In the genomic region with DNA sequence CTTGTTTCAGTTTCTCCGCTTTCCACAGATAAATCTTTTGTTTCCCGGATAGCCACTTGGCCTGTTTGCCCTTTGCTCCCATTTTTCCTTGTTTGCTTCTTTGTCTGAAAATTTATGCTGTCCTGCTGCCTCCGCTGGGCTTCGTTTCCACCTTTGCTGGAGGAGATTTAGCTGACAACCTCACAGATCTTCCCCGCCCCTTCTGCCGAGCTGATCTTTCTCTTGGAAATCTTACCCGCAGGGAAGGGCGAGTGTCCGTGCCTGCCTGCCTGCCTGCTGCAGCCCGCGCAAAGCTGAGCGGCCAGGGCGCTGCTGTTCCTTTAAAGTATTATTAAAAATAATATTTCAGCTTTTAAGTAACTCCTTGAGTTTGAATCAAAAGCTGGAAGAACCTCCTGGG, we compare ENCODE assay signal across 12 cellular contexts. TPM values are rescaled to one million over a fixed set of nuclear protein-coding genes. Genes with fewer than 3 reads are reported as not detected.
DNase-seq lines count a peak whose midpoint lies in the region; ATAC-seq and TF ChIP-seq lines count a peak whose summit lies in the region.
"Had no signal": no experiment of that assay in that cellular context is flagged by ENCODE, and none has a peak within 500 bp of the region (broad histone marks: within the 10 kb centered on the region; RNA-seq: fewer than 3 reads in every experiment).

No MANE protein-coding gene starts in this region.

- CTCF ChIA-PET in activated naive CD4-positive, alpha-beta T cell treated with anti-CD3 and anti-CD28 coated beads, Interleukin-2, amount 10 ng/mL, durations not matched to agents 7 days and 5 days (lab: Charles Lee): interaction anchor here (1.0 to 4.4 kb wide), 2 partner anchors 25 to 50 kb away, joined by 3 to 45 read pairs; a partner anchor contains a TSS
- CTCF ChIA-PET in A673 (lab: Charles Lee): no interaction called here

- H3K9me3 Mint-ChIP-seq in activated naive CD4-positive, alpha-beta T cell treated with anti-CD3 and anti-CD28 coated beads, Interleukin-2, amount 10 ng/mL, durations not matched to agents 7 days and 5 days: no peaks in the 10 kb centered on the region
- H3K9me3 Mint-ChIP-seq in stimulated activated effector memory CD8-positive, alpha-beta T cell treated with anti-CD3 and anti-CD28 coated beads, Interleukin-12 subunit alpha, Interleukin-12 subunit beta, amount 100 ng/mL, for 72 hours: no peaks in the 10 kb centered on the region

- no peak for DNase-seq in activated naive CD4-positive, alpha-beta T cell treated with anti-CD3 and anti-CD28 coated beads, Interleukin-2, amount 10 ng/mL, durations not matched to agents 7 days and 5 days
- no peak for DNase-seq in activated naive CD4-positive, alpha-beta T cell treated with Interleukin-2 at 50 U/mL for 16 hours
- no peak for DNase-seq in astrocyte of the spinal cord (ENCODE audit: low read depth, low spot score)
- DNase-seq in kidney tubule cell (ENCODE audit: low spot score): peak; percentile 34
- DNase-seq in stimulated activated effector memory CD8-positive, alpha-beta T cell treated with anti-CD3 and anti-CD28 coated beads, Interleukin-12 subunit alpha, Interleukin-12 subunit beta, amount 100 ng/mL, for 72 hours (ENCODE audit: low spot score in 2 of 2): no peak
- no peak for DNase-seq in A172 (ENCODE audit: low spot score)
- no peak for DNase-seq in A673 (ENCODE audit: low spot score)
- DNase-seq in stimulated activated CD4-positive, alpha-beta T cell treated with anti-CD3 and anti-CD28 coated beads, Interleukin-15, amount 100 ng/mL, for 24 hours: no peak
- DNase-seq: activated CD4-positive, CD25-positive, alpha-beta regulatory T cell; Kasumi-1; kidney glomerular epithelial cell; NCI-H345 had no signal

- POLR2A ChIA-PET in A673 (lab: Charles Lee; ENCODE audit: low non-redundant PET): no interaction called here

- no peak overlapping the region for H3K27ac ChIP-seq in A673 (ENCODE audit: low read depth, low read length, poor library complexity, severe bottlenecking)

- H3K27ac Mint-ChIP-seq in activated naive CD4-positive, alpha-beta T cell treated with anti-CD3 and anti-CD28 coated beads, Interleukin-2, amount 10 ng/mL, durations not matched to agents 7 days and 5 days: peak overlapping the region; percentile 20
- H3K27ac Mint-ChIP-seq in stimulated activated effector memory CD8-positive, alpha-beta T cell treated with anti-CD3 and anti-CD28 coated beads, Interleukin-12 subunit alpha, Interleukin-12 subunit beta, amount 100 ng/mL, for 72 hours: no peak overlapping the region

- ATAC-seq in stimulated activated effector memory CD8-positive, alpha-beta T cell treated with anti-CD3 and anti-CD28 coated beads, Interleukin-12 subunit alpha, Interleukin-12 subunit beta, amount 100 ng/mL, for 72 hours: no peak

- BruUV-seq in A673 (replicated peaks; lab: Mats Ljungman, UMichigan): no TSS peak

- peaks cover 41% of the 10 kb centered on the region for H3K4me1 Mint-ChIP-seq in activated naive CD4-positive, alpha-beta T cell treated with anti-CD3 and anti-CD28 coated beads, Interleukin-2, amount 10 ng/mL, durations not matched to agents 7 days and 5 days
- peaks cover 31% of the 10 kb centered on the region for H3K4me1 Mint-ChIP-seq in stimulated activated effector memory CD8-positive, alpha-beta T cell treated with anti-CD3 and anti-CD28 coated beads, Interleukin-12 subunit alpha, Interleukin-12 subunit beta, amount 100 ng/mL, for 72 hours

- TF ChIP-seq CTCF in astrocyte of the spinal cord (IDR thresholded peaks at IDR 0.05; ENCODE audit: low read depth, low read length): no peak
- TF ChIP-seq CTCF in A673 (conservative IDR thresholded peaks at IDR 0.05; ENCODE audit: low read depth, low read length): no peak

- H3K27me3 ChIP-seq in A673 (replicated peaks; ENCODE audit: insufficient read depth, low read depth, low read length, poor library complexity): no peaks in the 10 kb centered on the region

- peak overlapping the region; percentile 12 for H3K4me3 ChIP-seq in astrocyte of the spinal cord (ENCODE audit: low read depth, low read length)
- H3K4me3 ChIP-seq in A673 (ENCODE audit: low read depth, low read length, poor library complexity, severe bottlenecking): no peak overlapping the region

- intact Hi-C loops in A673 (cut with micrococcal nuclease; ENCODE audit: unreplicated experiment): no loop called here

- H3K4me1 ChIP-seq in A673 (ENCODE audit: insufficient read depth, low read length, poor library complexity, severe bottlenecking): peaks cover 26% of the 10 kb centered on the region

- H3K27me3 Mint-ChIP-seq in activated naive CD4-positive, alpha-beta T cell treated with anti-CD3 and anti-CD28 coated beads, Interleukin-2, amount 10 ng/mL, durations not matched to agents 7 days and 5 days: peaks cover 4% of the 10 kb centered on the region

- in situ Hi-C loops in astrocyte of the spinal cord (cut with HindIII; ENCODE audit: low sequenced_read_pairs): no loop called here

- H3K4me3 Mint-ChIP-seq in activated naive CD4-positive, alpha-beta T cell treated with anti-CD3 and anti-CD28 coated beads, Interleukin-2, amount 10 ng/mL, durations not matched to agents 7 days and 5 days: no peak overlapping the region
- peak overlapping the region; percentile 98 for H3K4me3 Mint-ChIP-seq in stimulated activated effector memory CD8-positive, alpha-beta T cell treated with anti-CD3 and anti-CD28 coated beads, Interleukin-12 subunit alpha, Interleukin-12 subunit beta, amount 100 ng/mL, for 72 hours

- H3K36me3 ChIP-seq in A673 (ENCODE audit: insufficient read depth, low read length, poor library complexity, severe bottlenecking): peaks cover 25% of the 10 kb centered on the region

- no peaks in the 10 kb centered on the region for H3K9me3 ChIP-seq in A673 (ENCODE audit: low read depth, low read length, poor library complexity, severe bottlenecking)

- H3K36me3 Mint-ChIP-seq in activated naive CD4-positive, alpha-beta T cell treated with anti-CD3 and anti-CD28 coated beads, Interleukin-2, amount 10 ng/mL, durations not matched to agents 7 days and 5 days: peaks cover 30% of the 10 kb centered on the region
- no peaks in the 10 kb centered on the region for H3K36me3 Mint-ChIP-seq in stimulated activated effector memory CD8-positive, alpha-beta T cell treated with anti-CD3 and anti-CD28 coated beads, Interleukin-12 subunit alpha, Interleukin-12 subunit beta, amount 100 ng/mL, for 72 hours

RNA-seq across cellular contexts. Expression of a gene that starts 1.4 kb away (rescaled TPM):
- 488 and 512 TPM in 2 replicates for total RNA-seq in A172 (2014; rRNA removed; shearing (Covaris generic))
- total RNA-seq in A673 (2021): 508 and 534 TPM in 2 replicates

RNA-seq across cellular contexts. Expression of a gene that starts 26.0 kb away (rescaled TPM):
- total RNA-seq in A172 (2014; rRNA removed; shearing (Covaris generic)): 0.48 and 0.52 TPM in 2 replicates
- total RNA-seq in A673 (2021): 1.1 and 1.7 TPM in 2 replicates

RNA-seq across cellular contexts. Expression of a gene that starts 26.2 kb away (rescaled TPM):
- 32.0 and 39.3 TPM in 2 replicates for total RNA-seq in A172 (2014; rRNA removed; shearing (Covaris generic))
- total RNA-seq in A673 (2021): 19.7 and 22.2 TPM in 2 replicates
